In genomic region chr14:103721334-103722120, GRCh38 we compare ENCODE assay signal across 12 cellular contexts. TPM values are rescaled to one million over a fixed set of nuclear protein-coding genes. Genes with fewer than 3 reads are reported as not detected.
A peak's percentile ranks its signal among the peaks of the same experiment; 100 is the strongest.
DNase-seq lines count a peak whose midpoint lies in the region; ATAC-seq and TF ChIP-seq lines count a peak whose summit lies in the region.
"Had no signal": no experiment of that assay in that cellular context is flagged by ENCODE, and none has a peak within 500 bp of the region (broad histone marks: within the 10 kb centered on the region; RNA-seq: fewer than 3 reads in every experiment).

No MANE protein-coding gene starts in this region.

- H3K4me3 Mint-ChIP-seq in MCF 10A (ENCODE audit: unreplicated experiment) (peak overlapping the region; percentile 50), natural killer cell (no peak overlapping the region)

- peak overlapping the region; percentile 72 for H3K27ac Mint-ChIP-seq in MCF 10A (ENCODE audit: low read depth, unreplicated experiment)
- no peak overlapping the region for H3K27ac Mint-ChIP-seq in natural killer cell
- H3K27ac Mint-ChIP-seq: naive B cell had no signal

- H2AK9ac ChIP-seq in IMR-90 (replicated peaks; ENCODE audit: low read depth, low read length, poor library complexity) = no peak overlapping the region

- H2BK120ac ChIP-seq in IMR-90 (ENCODE audit: low read depth, low read length) = no peak overlapping the region

- H2BK20ac ChIP-seq in IMR-90 (ENCODE audit: low read depth, low read length) = no peak overlapping the region

- no peaks in the 10 kb centered on the region for H3K27me3 ChIP-seq in IMR-90 (ENCODE audit: control insufficient read depth, insufficient read depth, low read length)

- no peak overlapping the region for H3K23ac ChIP-seq in IMR-90 (ENCODE audit: low read depth, low read length)

- no peak overlapping the region for H4K5ac ChIP-seq in IMR-90 (ENCODE audit: low read depth, low read length)

- no peak overlapping the region for H3K27ac ChIP-seq in IMR-90 (ENCODE audit: insufficient read depth, low read length)

- H3K14ac ChIP-seq in IMR-90 (replicated peaks; ENCODE audit: low read depth, low read length) = no peak overlapping the region

- H4K8ac ChIP-seq in IMR-90 (ENCODE audit: low read depth in 2 of 2, low read length in 2 of 2) = no peak overlapping the region

- TF ChIP-seq CTCF in IMR-90 (conservative IDR thresholded peaks at IDR 0.05; ENCODE audit: low read depth, low read length) (no peak), MCF 10A (IDR thresholded peaks at IDR 0.05; ENCODE audit: unreplicated experiment) (no peak), natural killer cell (IDR thresholded peaks at IDR 0.05) (no peak)

- 0 out of 2 replicates have a peak overlapping the region, but pooled peaks have one; percentile 21 for H3K56ac ChIP-seq in IMR-90 (ENCODE audit: extremely low read depth, insufficient read depth, low read length)

- in situ Hi-C loops in IMR-90 (cut with MboI; ENCODE audit: low sequenced_read_pairs) = no loop called here

- H3K4ac ChIP-seq in IMR-90 (ENCODE audit: low read depth, low read length) = no peak overlapping the region

- no peak overlapping the region for H3K18ac ChIP-seq in IMR-90 (ENCODE audit: low read depth, low read length)

- H3K9me3 ChIP-seq in IMR-90 (ENCODE audit: control insufficient read depth, insufficient read depth, low read length) = no peaks in the 10 kb centered on the region

- no peak for TF ChIP-seq POLR2A in IMR-90 (IDR thresholded peaks at IDR 0.05; ENCODE audit: low read depth, low read length)

- dilution Hi-C loops in IMR-90 (cut with HindIII; ENCODE audit: low sequenced_read_pairs, unreplicated experiment) = no loop called here

- H3K9me1 ChIP-seq in IMR-90 (ENCODE audit: insufficient read depth, low read length) = peaks cover 10% of the 10 kb centered on the region

- no peak for TF ChIP-seq RAD21 in IMR-90 (IDR thresholded peaks at IDR 0.05; ENCODE audit: low read length)

- CTCF ChIA-PET in IMR-90 (lab: Yijun Ruan, JAX) (no interaction called here), MCF 10A (lab: Yijun Ruan, JAX) (interaction anchor here (0.6 to 0.9 kb wide), 4 partner anchors 85 to 990 kb away, joined by 3 to 4 read pairs (median 3); no protein-coding TSS in a partner anchor)

- H3K36me3 Mint-ChIP-seq in MCF 10A (ENCODE audit: insufficient read depth, unreplicated experiment) = peaks cover 16% of the 10 kb centered on the region
- no peaks in the 10 kb centered on the region for H3K36me3 Mint-ChIP-seq in natural killer cell
- H3K36me3 Mint-ChIP-seq: naive B cell had no signal

- peaks cover 3% of the 10 kb centered on the region; the same call in 1 of the 2 replicates for H3K36me3 ChIP-seq in IMR-90 (ENCODE audit: control insufficient read depth, insufficient read depth, low read length)

- intact Hi-C loops in IMR-90 (cut with micrococcal nuclease) = no loop called here
- intact Hi-C loops in MCF 10A (cut with micrococcal nuclease) = no loop called here
- intact Hi-C loops in natural killer cell (cut with micrococcal nuclease) = no loop called here

- peaks cover 23 to 80% of the 10 kb centered on the region in 2 experiments for H3K79me1 ChIP-seq in IMR-90 (ENCODE audit: low read depth in 1 of 2, low read length in 2 of 2)

- H3K4me3 ChIP-seq in IMR-90 (ENCODE audit: insufficient read depth, low read depth, low read length) = no peak overlapping the region

- no peak overlapping the region for H2AK5ac ChIP-seq in IMR-90 (ENCODE audit: low read depth, low read length)

- H3K4me2 ChIP-seq in IMR-90 (ENCODE audit: low read depth, low read length) = no peak overlapping the region

- H3K9ac ChIP-seq in IMR-90 (ENCODE audit: low read depth, low read length) = no peak overlapping the region

- peaks cover 83% of the 10 kb centered on the region for H4K20me1 ChIP-seq in IMR-90 (ENCODE audit: insufficient read depth, low read length)

- ATAC-seq in IMR-90 (ENCODE audit: low read depth) (no peak), GM19328 (IDR thresholded peaks at IDR 0.05; ENCODE audit: unreplicated experiment) (no peak), natural killer cell (no peak)

- no peak overlapping the region for H2BK15ac ChIP-seq in IMR-90 (ENCODE audit: low read depth, low read length)

- no peak overlapping the region for H4K91ac ChIP-seq in IMR-90 (ENCODE audit: insufficient read depth, low read depth, low read length)

- 86% methylated on average over 14 of the region's 26 CpGs; no CpG with 5 or more reads in 1 of the 2 experiments for WGBS in IMR-90 (ENCODE audit: extremely low coverage in 2 of 2, insufficient read length in 1 of 2), 2 experiments

- H3K4me1 ChIP-seq in IMR-90 (ENCODE audit: control insufficient read depth, insufficient read depth, low read length) = peaks cover 8% of the 10 kb centered on the region

- H2BK5ac ChIP-seq in IMR-90 (ENCODE audit: low read depth, low read length, poor library complexity, severe bottlenecking) = no peak overlapping the region

- H3K27me3 Mint-ChIP-seq in MCF 10A (ENCODE audit: insufficient read depth, unreplicated experiment) = no peaks in the 10 kb centered on the region
- H3K27me3 Mint-ChIP-seq in natural killer cell (ENCODE audit: low read depth in 2 of 2) = no peaks in the 10 kb centered on the region
- H3K27me3 Mint-ChIP-seq: naive B cell had no signal

- H3K9me3 Mint-ChIP-seq in MCF 10A (ENCODE audit: unreplicated experiment) (no peaks in the 10 kb centered on the region), natural killer cell (no peaks in the 10 kb centered on the region)
- H3K9me3 Mint-ChIP-seq: naive B cell had no signal

- H2AFZ ChIP-seq in IMR-90 (replicated peaks; ENCODE audit: low read length, poor library complexity) = no peak overlapping the region

- POLR2A ChIA-PET in IMR-90 (lab: Charles Lee; ENCODE audit: unreplicated experiment) = no interaction called here
- POLR2A ChIA-PET in MCF 10A (lab: Yijun Ruan, JAX) = interaction anchor here (0.7 to 1.6 kb wide), 2 partner anchors 12 to 343 kb away, joined by 3 to 6 read pairs; no protein-coding TSS in a partner anchor

- H3K4me1 Mint-ChIP-seq in MCF 10A (ENCODE audit: insufficient read depth, unreplicated experiment) (peaks cover 31% of the 10 kb centered on the region), natural killer cell (peaks cover 5 to 20% of the 10 kb centered on the region in 2 donors)

- DNase-seq in A172 (ENCODE audit: low spot score) (peak; percentile 75), IMR-90 (peak; percentile 47), MCF 10A (ENCODE audit: unreplicated experiment) (peak; percentile 89), occipital lobe (lab: John Stamatoyannopoulos, UW) (peak; percentile 71), natural killer cell (no peak), T1000 (lab: John Stamatoyannopoulos, UW) (no peak), globus pallidus (ENCODE audit: low spot score) (no peak)
- DNase-seq: activated CD8-positive, alpha-beta memory T cell treated with anti-CD3 and anti-CD28 coated beads, Interleukin-2, amount 50 U/mL, for 4 hours; dermis blood vessel endothelial cell; Kasumi-1; naive B cell had no signal

- BruUV-seq in IMR-90 (replicated peaks; lab: Mats Ljungman, UMichigan) = no TSS peak
- no TSS peak for BruUV-seq in MCF 10A (replicated peaks; lab: Mats Ljungman, UMichigan)

TF ChIP-seq in IMR-90, 13 proteins besides CTCF, POLR2A, EP300 and RAD21:
- TF ChIP-seq ELK1 (IDR thresholded peaks at IDR 0.05; ENCODE audit: borderline replicate concordance, low read depth, low read length) (no peak), FOS (IDR thresholded peaks at IDR 0.05; ENCODE audit: low read depth, low read length) (peak; percentile 51; the same call in 1 of the 2 replicates)
TF ChIP-seq in IMR-90: peak in this region for 1.

RNA-seq across cellular contexts. Expression of gene ZFYVE21, which starts 5.9 kb away (rescaled TPM):
- total RNA-seq in A172 (2014; rRNA removed; shearing (Covaris generic)) = 47.5 and 57.4 TPM in 2 replicates
- total RNA-seq in IMR-90 (2012; rRNA removed) (41.2 and 41.4 TPM in 2 replicates), MCF 10A (2022) (28.6 and 35.5 TPM in 2 replicates), occipital lobe (37.7 TPM), natural killer cell (10 to 100 TPM in 1 of 3 donors, 1 to 10 TPM in 2; 5.9 to 10.7 (median 8.5) TPM)
- 89.2 and 93.4 TPM in 2 replicates for polyA plus RNA-seq in IMR-90 (2012; rRNA removed)
- polyA plus RNA-seq in IMR-90 (2012; cell fraction: cytosol; rRNA removed) = 107 and 145 TPM in 2 replicates
- polyA plus RNA-seq in IMR-90 (2012; cell fraction: nucleus; rRNA removed; ENCODE audit: low replicate concordance) = 83.4 and 98.8 TPM in 2 replicates

RNA-seq across cellular contexts. Expression of gene XRCC3, which starts 6.3 kb away (rescaled TPM):
- 24.4 and 24.5 TPM in 2 replicates for total RNA-seq in A172 (2014; rRNA removed; shearing (Covaris generic))
- total RNA-seq in IMR-90 (2012; rRNA removed) (7.5 and 8.1 TPM in 2 replicates), MCF 10A (2022) (9.4 and 17.5 TPM in 2 replicates), occipital lobe (7.0 TPM), natural killer cell (10 to 100 TPM; 11.6 to 12.8 (median 12.7) TPM)
- 9.0 and 9.5 TPM in 2 replicates for polyA plus RNA-seq in IMR-90 (2012; rRNA removed)
- 5.3 and 5.5 TPM in 2 replicates for polyA plus RNA-seq in IMR-90 (2012; cell fraction: cytosol; rRNA removed)
- polyA plus RNA-seq in IMR-90 (2012; cell fraction: nucleus; rRNA removed; ENCODE audit: low replicate concordance) = 29.9 and 33.1 TPM in 2 replicates

Comparison
In these comparisons a context has a peak if more than half of its experiments do, and no peak if none do; other contexts are left out.
1. DNase-seq: peak in A172 (single experiment), IMR-90 (single experiment), MCF 10A (single experiment) and occipital lobe (single experiment); none in natural killer cell (single experiment), T1000 (single experiment) and globus pallidus (single experiment).